18 cellular contexts compared by ENCODE assay signal in genomic region chr2:100121124-100121718, GRCh38. TPM values are rescaled to one million over a fixed set of nuclear protein-coding genes. Genes with fewer than 3 reads are reported as not detected.
DNase-seq lines count a peak whose midpoint lies in the region; ATAC-seq, FAIRE-seq and TF ChIP-seq lines count a peak whose summit lies in the region.
"Had no signal": no experiment of that assay in that cellular context is flagged by ENCODE, and none has a peak within 500 bp of the region (broad histone marks: within the 10 kb centered on the region; RNA-seq: fewer than 3 reads in every experiment).

No MANE protein-coding gene starts in this region.

- no peaks in the 10 kb centered on the region for H3K27me3 Mint-ChIP-seq in activated B cell treated with CpG ODN at 0.5 μM for 24 hours
- H3K27me3 Mint-ChIP-seq in osteocyte (ENCODE audit: unreplicated experiment), result no peaks in the 10 kb centered on the region
- H3K27me3 Mint-ChIP-seq in H9 (ENCODE audit: low read depth), result peaks cover 100% of the 10 kb centered on the region

- no peak overlapping the region for H3K9ac ChIP-seq in H9 (ENCODE audit: extremely low read depth, insufficient read length, low read length)
- H3K9ac ChIP-seq: BLaER1 had no signal

- H2BK15ac ChIP-seq in H9 (ENCODE audit: low read depth, low read length), result no peak overlapping the region

- H3K79me2 ChIP-seq in H9 (ENCODE audit: insufficient read depth, low read length), result no peaks in the 10 kb centered on the region

- H3K4ac ChIP-seq in H9 (ENCODE audit: low read depth, low read length), result no peak overlapping the region

- H3K23me2 ChIP-seq in H9 (ENCODE audit: insufficient read length, low read depth, low read length, poor library complexity, severe bottlenecking), result no peaks in the 10 kb centered on the region

- H3K9me3 ChIP-seq in esophagus muscularis mucosa, result peaks cover 0 to 4% (median 0%) of the 10 kb centered on the region in 4 donors
- H3K9me3 ChIP-seq in H9 (ENCODE audit: control insufficient read depth, low read depth, low read length), result no peaks in the 10 kb centered on the region

- intact Hi-C loops in activated B cell treated with CpG ODN at 0.5 μM for 24 hours (cut with micrococcal nuclease) (no loop called here), esophagus muscularis mucosa (cut with DNase I) (no loop called here)

- no peak overlapping the region for H2AFZ ChIP-seq in H9 (ENCODE audit: low read length)

- no peak overlapping the region for H3K27ac ChIP-seq in esophagus muscularis mucosa (replicated peaks in 1 of 4)
- H3K27ac ChIP-seq in H9 (ENCODE audit: insufficient read length, low read depth, low read length), result no peak overlapping the region
- H3K27ac ChIP-seq: BLaER1 had no signal

- peaks cover 96% of the 10 kb centered on the region for H3K36me3 Mint-ChIP-seq in activated B cell treated with CpG ODN at 0.5 μM for 24 hours (ENCODE audit: low read depth)
- peaks cover 6% of the 10 kb centered on the region for H3K36me3 Mint-ChIP-seq in osteocyte (ENCODE audit: unreplicated experiment)
- peaks cover 0 to 7% (median 0%) of the 10 kb centered on the region in 3 experiments; a peak in 2 of 7 replicates for H3K36me3 Mint-ChIP-seq in H9 (ENCODE audit: insufficient read depth in 1 of 3, low read depth in 3 of 3)

- no peak overlapping the region for H2BK5ac ChIP-seq in H9 (ENCODE audit: insufficient read length, low read length)

- peaks cover 71% of the 10 kb centered on the region for H3K4me1 Mint-ChIP-seq in activated B cell treated with CpG ODN at 0.5 μM for 24 hours
- H3K4me1 Mint-ChIP-seq in osteocyte (ENCODE audit: unreplicated experiment), result peaks cover 14% of the 10 kb centered on the region
- no peaks in the 10 kb centered on the region; a peak in 1 of 4 replicates for H3K4me1 Mint-ChIP-seq in H9
- H3K4me1 Mint-ChIP-seq: CD14-positive monocyte had no signal

- H3K4me3 ChIP-seq in esophagus muscularis mucosa, result no peak overlapping the region
- H3K4me3 ChIP-seq: BLaER1, GM12878 had no signal

- POLR2A ChIA-PET in activated B cell treated with CpG ODN at 0.5 μM for 24 hours (lab: Charles Lee), result interaction anchor here (0.6 to 1.5 kb wide), 3 partner anchors 11 to 15 kb away, joined by 3 to 5 read pairs (median 4); no protein-coding TSS in a partner anchor

- no peaks in the 10 kb centered on the region for H3K27me3 ChIP-seq in esophagus muscularis mucosa
- H3K27me3 ChIP-seq in H9 (ENCODE audit: insufficient read depth, low read length), result peaks cover 21% of the 10 kb centered on the region
- H3K27me3 ChIP-seq: BLaER1 had no signal

- H3K9me3 Mint-ChIP-seq in activated B cell treated with CpG ODN at 0.5 μM for 24 hours (peaks cover 6% of the 10 kb centered on the region), osteocyte (ENCODE audit: unreplicated experiment) (peaks cover 22% of the 10 kb centered on the region), H9 (peaks cover 10 to 31% of the 10 kb centered on the region in 2 experiments)

- no peak for TF ChIP-seq POLR2A in esophagus muscularis mucosa (IDR thresholded peaks at IDR 0.05; ENCODE audit: low read depth)

- no peak overlapping the region for H3K4me3 Mint-ChIP-seq in activated B cell treated with CpG ODN at 0.5 μM for 24 hours
- no peak overlapping the region for H3K4me3 Mint-ChIP-seq in osteocyte (ENCODE audit: unreplicated experiment)
- no peak overlapping the region for H3K4me3 Mint-ChIP-seq in H9
- H3K4me3 Mint-ChIP-seq: CD14-positive monocyte; CD4-positive, alpha-beta memory T cell had no signal

- WGBS in esophagus muscularis mucosa, result 86% methylated on average over 4 of the region's 4 CpGs
- no CpG with 5 or more reads among the region's 4 CpGs for WGBS in H9 (ENCODE audit: extremely low coverage, insufficient read length, low lambda C conversion rate)

- no peak overlapping the region for H3K14ac ChIP-seq in H9 (ENCODE audit: insufficient read depth, low read length)

- CTCF ChIA-PET in activated B cell treated with CpG ODN at 0.5 μM for 24 hours (lab: Charles Lee), result no interaction called here

- H2BK20ac ChIP-seq in H9 (ENCODE audit: low read depth, low read length, poor library complexity, severe bottlenecking), result no peak overlapping the region

- FAIRE-seq in urothelium cell line (lab: Jason Lieb, UNC) (peak; percentile 23), D721Med (lab: Jason Lieb, UNC) (no peak)
- FAIRE-seq: A204.1, GM12878, H1 had no signal

- no peak overlapping the region for H3K56ac ChIP-seq in H9 (ENCODE audit: insufficient read length, low read depth, low read length)

- H3K27ac Mint-ChIP-seq in activated B cell treated with CpG ODN at 0.5 μM for 24 hours (peak overlapping the region; percentile 65), osteocyte (ENCODE audit: unreplicated experiment) (no peak overlapping the region), H9 (no peak overlapping the region; a peak in 1 of 7 replicates)

- H4K5ac ChIP-seq in H9 (ENCODE audit: insufficient read length, low read depth, low read length), result no peak overlapping the region

- no peaks in the 10 kb centered on the region for H3K79me1 ChIP-seq in H9 (ENCODE audit: insufficient read depth, low read depth, low read length, poor library complexity, severe bottlenecking)

- H3K18ac ChIP-seq in H9 (ENCODE audit: insufficient read length, low read depth, low read length), result no peak overlapping the region

- no peak for DNase-seq in activated B cell treated with CpG ODN at 0.5 μM for 24 hours
- peak; percentile 74 for DNase-seq in esophagus muscularis mucosa (ENCODE audit: extremely low spot score)
- peak; percentile 40 for DNase-seq in osteocyte (ENCODE audit: extremely low spot score, unreplicated experiment)
- DNase-seq in urothelium cell line (ENCODE audit: low spot score), result no peak
- DNase-seq in NCI-H146 (lab: John Stamatoyannopoulos, UW), result no peak
- no peak for DNase-seq in H9
- DNase-seq in D721Med (ENCODE audit: insufficient read length, low spot score), result no peak
- DNase-seq: ACHN; CD4-positive, alpha-beta memory T cell; DMS79 treated with DMSO at 0.1 percent for 48 hours; GF-D8; HCEC 1CT had no signal

- TF ChIP-seq CTCF in activated B cell treated with CpG ODN at 0.5 μM for 24 hours (IDR thresholded peaks at IDR 0.05) (no peak), esophagus muscularis mucosa (IDR thresholded peaks at IDR 0.05) (no peak), osteocyte (IDR thresholded peaks at IDR 0.05) (no peak), H9 (conservative IDR thresholded peaks at IDR 0.05) (no peak), D721Med (IDR thresholded peaks at IDR 0.05; ENCODE audit: insufficient read depth, missing control alignments) (no peak)

- no peak for TF ChIP-seq EP300 in esophagus muscularis mucosa (IDR thresholded peaks at IDR 0.05)

- H4K20me1 ChIP-seq in H9 (ENCODE audit: control insufficient read depth, insufficient read depth, insufficient read length), result no peaks in the 10 kb centered on the region
- H4K20me1 ChIP-seq: BLaER1 had no signal

- H3K4me1 ChIP-seq in esophagus muscularis mucosa, result peaks cover 0 to 8% (median 2%) of the 10 kb centered on the region in 4 donors
- H3K4me1 ChIP-seq in H9 (ENCODE audit: insufficient read depth, low read length), result no peaks in the 10 kb centered on the region
- H3K4me1 ChIP-seq: BLaER1 had no signal

- no peak for ATAC-seq in activated B cell treated with CpG ODN at 0.5 μM for 24 hours (ENCODE audit: low read depth)
- ATAC-seq: GM12878 had no signal

- no peaks in the 10 kb centered on the region for H3K36me3 ChIP-seq in esophagus muscularis mucosa

- no peak overlapping the region for H4K8ac ChIP-seq in H9 (replicated peaks; ENCODE audit: insufficient read length, low read depth, low read length)

- H4K91ac ChIP-seq in H9 (ENCODE audit: insufficient read length, low read depth, low read length), result no peak overlapping the region

- no peak overlapping the region for H3T11ph ChIP-seq in H9 (ENCODE audit: low read length)

- H2BK12ac ChIP-seq in H9 (ENCODE audit: insufficient read length, low read depth, low read length), result no peak overlapping the region

- no peak overlapping the region for H2BK120ac ChIP-seq in H9 (ENCODE audit: low read depth, low read length, poor library complexity, severe bottlenecking)

- H3K23ac ChIP-seq in H9 (ENCODE audit: insufficient read length, low read depth, low read length), result no peak overlapping the region

- no peak overlapping the region for H2AK5ac ChIP-seq in H9 (ENCODE audit: insufficient read length, low read length)

- no peak overlapping the region for H3K4me2 ChIP-seq in H9 (ENCODE audit: insufficient read depth, insufficient read length, low read length)
- H3K4me2 ChIP-seq: BLaER1 had no signal

RNA-seq across cellular contexts. Expression of gene AFF3, which starts 21.2 kb away (rescaled TPM):
- total RNA-seq in activated B cell treated with CpG ODN at 0.5 μM for 24 hours, result 228 and 271 TPM in 2 replicates
- total RNA-seq in esophagus muscularis mucosa, result 10 to 100 TPM; 36.4 to 99.5 (median 56.9) TPM
- 239 and 248 TPM in 2 replicates for total RNA-seq in osteocyte
- 0.15 and 0.22 TPM in 2 replicates for total RNA-seq in H9 (2021)
- total RNA-seq: HT-29 had no signal

Comparison
In these comparisons a context has a peak if more than half of its experiments do, and no peak if none do; other contexts are left out.
1. DNase-seq: peak in esophagus muscularis mucosa (single experiment) and osteocyte (single experiment); none in activated B cell treated with CpG ODN at 0.5 μM for 24 hours (single experiment), urothelium cell line (single experiment), NCI-H146 (single experiment), H9 (single experiment) and D721Med (single experiment).
2. RNA of gene AFF3, which starts 21.2 kb away (total RNA-seq): 228 to 271 TPM in activated B cell treated with CpG ODN at 0.5 μM for 24 hours, 239 to 248 TPM in osteocyte and 36.4 to 99.5 TPM in esophagus muscularis mucosa; 0.15 to 0.22 TPM in H9; every median in the first group is over 10 times any median in the second.